ENCODE assay signal across 7 cellular contexts in the genomic region with DNA sequence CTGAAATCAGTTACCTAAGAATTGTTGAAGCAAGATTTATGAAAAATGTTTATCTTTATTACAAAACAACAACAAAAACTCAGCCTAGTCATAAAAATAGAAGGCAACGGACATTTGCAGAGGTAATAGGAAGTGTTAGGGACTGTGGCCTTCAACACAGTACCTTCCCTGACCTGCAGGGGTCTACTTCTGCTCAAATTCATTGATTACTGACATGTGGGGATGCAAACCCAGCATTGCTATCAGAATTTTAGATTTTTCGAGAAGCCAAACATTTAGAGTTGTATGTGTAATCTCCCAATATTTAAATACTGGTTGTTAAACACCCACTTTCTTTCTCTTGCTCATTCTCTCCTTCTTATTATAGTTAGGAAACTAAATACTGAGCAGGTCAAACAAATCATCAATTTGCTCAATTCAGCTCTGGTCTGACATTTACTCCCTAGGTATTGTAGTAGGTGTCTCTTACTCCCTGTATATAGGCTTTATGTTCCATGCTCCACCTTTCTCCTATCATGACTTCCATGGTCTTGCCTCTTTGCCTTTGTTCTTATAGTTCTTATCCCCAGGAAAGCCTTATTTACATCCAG.
DNase-seq lines count a peak whose midpoint lies in the region; ATAC-seq and TF ChIP-seq lines count a peak whose summit lies in the region.

No MANE protein-coding gene starts in this region.

- H3K4me1 ChIP-seq in upper lobe of left lung: no peaks in the 10 kb centered on the region

- H3K4me3 Mint-ChIP-seq in T-helper 2 cell treated with Interferon-gamma antibody and Interleukin-4, amounts not matched to agents 5 μg/mL and 100 μg/mL, for 36 hours: peak overlapping the region; percentile 60

- 67 to 68% methylated on average over 2 of the region's 2 CpGs for WGBS in upper lobe of left lung, 2 donors

- no peaks in the 10 kb centered on the region for H3K27me3 Mint-ChIP-seq in T-helper 2 cell treated with Interferon-gamma antibody and Interleukin-4, amounts not matched to agents 5 μg/mL and 100 μg/mL, for 36 hours (ENCODE audit: low read depth)

- no peaks in the 10 kb centered on the region for H3K27me3 ChIP-seq in upper lobe of left lung

- peaks cover 53% of the 10 kb centered on the region for H3K4me1 Mint-ChIP-seq in T-helper 2 cell treated with Interferon-gamma antibody and Interleukin-4, amounts not matched to agents 5 μg/mL and 100 μg/mL, for 36 hours (ENCODE audit: low read depth)

- no peak for TF ChIP-seq POLR2A in upper lobe of left lung (IDR thresholded peaks at IDR 0.05)

- TF ChIP-seq CTCF in fibroblast of pulmonary artery (IDR thresholded peaks at IDR 0.05; ENCODE audit: low read length, missing control alignments) (peak; percentile 30), upper lobe of left lung (IDR thresholded peaks at IDR 0.05) (peak in 4 of 6 experiments; percentile 20 to 32 (median 29))

- H3K4me3 ChIP-seq in fibroblast of pulmonary artery (replicated peaks; ENCODE audit: low read depth, low read length) (no peak overlapping the region), upper lobe of left lung (no peak overlapping the region)

- peak; percentile 69 for ATAC-seq in GM18511 (IDR thresholded peaks at IDR 0.05; ENCODE audit: unreplicated experiment)
- ATAC-seq in HG02973 (IDR thresholded peaks at IDR 0.05; ENCODE audit: unreplicated experiment): peak; percentile 79
- no peak for ATAC-seq in upper lobe of left lung (ENCODE audit: low FRiP score in 2 of 2)

- H3K27ac Mint-ChIP-seq in T-helper 2 cell treated with Interferon-gamma antibody and Interleukin-4, amounts not matched to agents 5 μg/mL and 100 μg/mL, for 36 hours: peak overlapping the region; percentile 81

- H3K9me3 ChIP-seq in upper lobe of left lung: no peaks in the 10 kb centered on the region

- no peak for DNase-seq in T-helper 2 cell treated with Interferon-gamma antibody and Interleukin-4, amounts not matched to agents 5 μg/mL and 100 μg/mL, for 36 hours (ENCODE audit: low spot score)
- DNase-seq in fibroblast of pulmonary artery (ENCODE audit: low read depth) (no peak), upper lobe of left lung (no peak), NCI-H187 (lab: John Stamatoyannopoulos, UW) (no peak), NOMO-1 treated with DMSO at 0.1 percent for 48 hours (lab: John Stamatoyannopoulos, UW; ENCODE audit: unreplicated experiment) (no peak)

- peaks cover 40% of the 10 kb centered on the region for H3K36me3 Mint-ChIP-seq in T-helper 2 cell treated with Interferon-gamma antibody and Interleukin-4, amounts not matched to agents 5 μg/mL and 100 μg/mL, for 36 hours (ENCODE audit: low read depth)

- no peak overlapping the region for H3K27ac ChIP-seq in upper lobe of left lung

- no peak for TF ChIP-seq EP300 in upper lobe of left lung (IDR thresholded peaks at IDR 0.05)

- peaks cover 14% of the 10 kb centered on the region for H3K9me3 Mint-ChIP-seq in T-helper 2 cell treated with Interferon-gamma antibody and Interleukin-4, amounts not matched to agents 5 μg/mL and 100 μg/mL, for 36 hours

- no peaks in the 10 kb centered on the region for H3K36me3 ChIP-seq in upper lobe of left lung

Comparison
In these comparisons a context has a peak if more than half of its experiments do, and no peak if none do; other contexts are left out.
1. ATAC-seq: peak in GM18511 (single experiment) and HG02973 (single experiment); none in upper lobe of left lung (0 of 2).